ENCODE assay signal across 8 cellular contexts in genomic region chr10:104642311-104643022, GRCh38. TPM values are rescaled to one million over a fixed set of nuclear protein-coding genes. Genes with fewer than 3 reads are reported as not detected.
DNase-seq lines count a peak whose midpoint lies in the region; ATAC-seq, FAIRE-seq and TF ChIP-seq lines count a peak whose summit lies in the region.

No MANE protein-coding gene starts in this region.

- H3K27ac Mint-ChIP-seq in mesothelial cell of epicardium, result no peak overlapping the region
- no peak overlapping the region for H3K27ac Mint-ChIP-seq in CD8-positive, alpha-beta T cell

- no peak overlapping the region for H3K18ac ChIP-seq in mesenchymal stem cell (ENCODE audit: low read depth in 1 of 2, low read length in 2 of 2)

- no peak overlapping the region for H3K9ac ChIP-seq in mesenchymal stem cell (ENCODE audit: low read length)

- H3K4me3 Mint-ChIP-seq in mesothelial cell of epicardium, result peak overlapping the region; percentile 60
- H3K4me3 Mint-ChIP-seq in CD8-positive, alpha-beta T cell, result no peak overlapping the region

- no peak overlapping the region for H4K91ac ChIP-seq in mesenchymal stem cell (ENCODE audit: low read length)

- H3K27ac ChIP-seq in dorsolateral prefrontal cortex, result peak overlapping the region in 26 of 59 donors; percentile 13 to 74 (median 40)
- no peak overlapping the region for H3K27ac ChIP-seq in CD8-positive, alpha-beta T cell (ENCODE audit: low read depth, low read length)
- H3K27ac ChIP-seq in mesenchymal stem cell (ENCODE audit: low read length, poor library complexity, severe bottlenecking), result no peak overlapping the region

- no peaks in the 10 kb centered on the region for H3K9me3 Mint-ChIP-seq in mesothelial cell of epicardium
- no peaks in the 10 kb centered on the region for H3K9me3 Mint-ChIP-seq in CD8-positive, alpha-beta T cell

- no peaks in the 10 kb centered on the region for H3K36me3 Mint-ChIP-seq in mesothelial cell of epicardium
- H3K36me3 Mint-ChIP-seq in CD8-positive, alpha-beta T cell, result no peaks in the 10 kb centered on the region

- peaks cover 93% of the 10 kb centered on the region for H3K27me3 Mint-ChIP-seq in mesothelial cell of epicardium (ENCODE audit: low read depth)
- peaks cover 65% of the 10 kb centered on the region for H3K27me3 Mint-ChIP-seq in CD8-positive, alpha-beta T cell (ENCODE audit: low read depth)

- H2BK5ac ChIP-seq in mesenchymal stem cell (ENCODE audit: low read depth, low read length, poor library complexity, severe bottlenecking), result no peak overlapping the region

- H3K4me1 ChIP-seq in CD8-positive, alpha-beta T cell (ENCODE audit: insufficient read depth, low read length), result no peaks in the 10 kb centered on the region
- peaks cover 7% of the 10 kb centered on the region for H3K4me1 ChIP-seq in mesenchymal stem cell (ENCODE audit: control insufficient read depth, insufficient read depth, low read depth, low read length)

- H3K14ac ChIP-seq in mesenchymal stem cell (ENCODE audit: low read length in 2 of 2), result no peak overlapping the region

- no peak overlapping the region for H2AK5ac ChIP-seq in mesenchymal stem cell (ENCODE audit: low read length, severe bottlenecking)

- CTCF ChIA-PET in CD8-positive, alpha-beta T cell (lab: Charles Lee), result no interaction called here

- no peak overlapping the region for H4K8ac ChIP-seq in mesenchymal stem cell (ENCODE audit: low read length)

- peaks cover 23% of the 10 kb centered on the region for H3K4me1 Mint-ChIP-seq in mesothelial cell of epicardium
- H3K4me1 Mint-ChIP-seq in CD8-positive, alpha-beta T cell (ENCODE audit: low read depth), result peaks cover 14% of the 10 kb centered on the region

- H2BK12ac ChIP-seq in mesenchymal stem cell (ENCODE audit: low read length in 2 of 2), result no peak overlapping the region

- H2BK120ac ChIP-seq in mesenchymal stem cell (ENCODE audit: low read depth, low read length), result no peak overlapping the region

- no peak overlapping the region for H2BK15ac ChIP-seq in mesenchymal stem cell (ENCODE audit: low read depth, poor library complexity, severe bottlenecking)

- no peaks in the 10 kb centered on the region for H3K36me3 ChIP-seq in CD8-positive, alpha-beta T cell (ENCODE audit: insufficient read depth, low read length)
- peaks cover 0 to 3% of the 10 kb centered on the region in 2 experiments for H3K36me3 ChIP-seq in mesenchymal stem cell (ENCODE audit: control insufficient read depth in 1 of 2, insufficient read depth in 2 of 2, low read depth in 1 of 2, low read length in 2 of 2)

- ATAC-seq in HG03103 (IDR thresholded peaks at IDR 0.05; ENCODE audit: low read depth, unreplicated experiment), result peak; percentile 45
- no peak for ATAC-seq in HG03196 (IDR thresholded peaks at IDR 0.05; ENCODE audit: unreplicated experiment)
- no peak for ATAC-seq in CD8-positive, alpha-beta T cell

- FAIRE-seq in RCC 7860 (lab: Jason Lieb, UNC), result no peak

- no peak overlapping the region for H3K23ac ChIP-seq in mesenchymal stem cell (ENCODE audit: low read length in 2 of 2)

- POLR2A ChIA-PET in CD8-positive, alpha-beta T cell (lab: Charles Lee), result no interaction called here

- TF ChIP-seq CTCF in dorsolateral prefrontal cortex (IDR thresholded peaks at IDR 0.05 in 54 of 56, conservative IDR thresholded peaks at IDR 0.05 in 2 of 56; ENCODE audit: low read depth in 1 of 56, partially characterized antibody in 56 of 56), result peak; percentile 19 to 78 (median 64)
- peak; percentile 41 for TF ChIP-seq CTCF in mesothelial cell of epicardium (IDR thresholded peaks at IDR 0.05; ENCODE audit: unreplicated experiment)
- no peak for TF ChIP-seq CTCF in CD8-positive, alpha-beta T cell (IDR thresholded peaks at IDR 0.05)

- H3K4me2 ChIP-seq in mesenchymal stem cell (ENCODE audit: low read length, poor library complexity, severe bottlenecking), result no peak overlapping the region

- H3K9me3 ChIP-seq in CD8-positive, alpha-beta T cell (ENCODE audit: low read length), result no peaks in the 10 kb centered on the region
- no peaks in the 10 kb centered on the region for H3K9me3 ChIP-seq in mesenchymal stem cell (ENCODE audit: control insufficient read depth, low read length)

- DNase-seq in AG20443 (ENCODE audit: low spot score), result peak; percentile 63
- DNase-seq in dorsolateral prefrontal cortex, result peak; percentile 42 to 90 (median 82)
- peak; percentile 43 to 75 for DNase-seq in mesothelial cell of epicardium (ENCODE audit: low spot score in 2 of 2, unreplicated experiment in 2 of 2)
- no peak for DNase-seq in RCC 7860 (ENCODE audit: low spot score)
- no peak for DNase-seq in CD8-positive, alpha-beta T cell
- no peak for DNase-seq in mesenchymal stem cell

- WGBS in mesenchymal stem cell, result 3% methylated on average over 57 of the region's 58 CpGs

- no peaks in the 10 kb centered on the region for H3K79me1 ChIP-seq in mesenchymal stem cell (replicated peaks; ENCODE audit: low read length, poor library complexity, severe bottlenecking)

- H2AFZ ChIP-seq in mesenchymal stem cell (ENCODE audit: low read depth, low read length), result no peak overlapping the region

- H3K27me3 ChIP-seq in dorsolateral prefrontal cortex (peaks cover 0 to 54% (median 26%) of the 10 kb centered on the region in 45 donors), mesenchymal stem cell (ENCODE audit: control insufficient read depth in 1 of 2, insufficient read depth in 1 of 2, low read length in 2 of 2) (peaks cover 60 to 81% of the 10 kb centered on the region in 2 experiments)
- peaks cover 3% of the 10 kb centered on the region for H3K27me3 ChIP-seq in CD8-positive, alpha-beta T cell (ENCODE audit: insufficient read depth, low read length)

- no peak overlapping the region for H3K4ac ChIP-seq in mesenchymal stem cell (ENCODE audit: low read depth in 1 of 2, low read length in 2 of 2)

- intact Hi-C loops in dorsolateral prefrontal cortex (cut with DNase I), result loop anchor here (2.0 to 5.0 kb wide), 2 partner anchors 62 to 285 kb away; no protein-coding TSS in a partner anchor
- intact Hi-C loops in CD8-positive, alpha-beta T cell (cut with DNase I, micrococcal nuclease), result no loop called here

- H3K4me3 ChIP-seq in dorsolateral prefrontal cortex (peak overlapping the region; percentile 29 to 73 (median 55)), mesenchymal stem cell (ENCODE audit: insufficient read depth in 1 of 2, low read depth in 1 of 2, low read length in 2 of 2) (peak overlapping the region in 1 of 2 experiments; percentile 47)
- H3K4me3 ChIP-seq in CD8-positive, alpha-beta T cell (ENCODE audit: low read depth, low read length), result no peak overlapping the region

RNA-seq across cellular contexts. Expression of gene SORCS3, which starts 1.4 kb away (rescaled TPM):
- total RNA-seq in dorsolateral prefrontal cortex (10 to 100 TPM in 110 of 120 experiments, 1 to 10 TPM in 10; 7.0 to 23.3 (median 14.2) TPM), mesothelial cell of epicardium (0.04 to 0.11 TPM (median 0.09 TPM) in 3 replicates)
- under 1 TPM; 0.14 TPM for total RNA-seq in CD8-positive, alpha-beta T cell
- not detected for polyA plus RNA-seq in mesenchymal stem cell (2013, experiment 1 of 2)
- polyA plus RNA-seq in mesenchymal stem cell (2013, experiment 2 of 2), result not detected

Comparison
In these comparisons a context has a peak if more than half of its experiments do, and no peak if none do; other contexts are left out.
1. DNase-seq: peak in AG20443 (single experiment), dorsolateral prefrontal cortex (10 of 10) and mesothelial cell of epicardium (2 of 2); none in RCC 7860 (single experiment), CD8-positive, alpha-beta T cell (0 of 7) and mesenchymal stem cell (single experiment).
2. intact Hi-C loops: an anchor here in dorsolateral prefrontal cortex (2.0 to 5.0 kb wide); none called in CD8-positive, alpha-beta T cell.